Comparison of ENCODE assay signal across 29 cellular contexts in the genomic region with DNA sequence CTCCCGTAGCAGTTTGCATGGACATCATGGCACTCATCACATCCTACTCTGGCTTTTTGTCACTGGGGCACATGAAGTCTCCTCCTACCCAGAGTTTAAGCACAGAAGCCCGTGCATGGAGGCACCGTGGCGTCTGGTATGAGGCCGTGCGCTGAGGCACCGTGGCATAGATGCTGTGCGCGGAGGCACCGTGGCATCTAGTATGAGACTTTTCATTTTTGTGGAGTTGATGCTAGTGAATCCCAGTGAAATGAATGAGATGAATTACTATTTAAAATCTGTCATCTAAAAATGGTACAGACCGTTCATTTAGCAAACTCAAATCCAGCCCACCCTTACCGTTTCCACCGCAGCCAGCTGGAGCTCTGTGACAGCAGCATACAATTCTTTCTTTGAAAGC. TPM values are rescaled to one million over a fixed set of nuclear protein-coding genes. Genes with fewer than 3 reads are reported as not detected.
"Had no signal": no experiment of that assay in that cellular context is flagged by ENCODE, and none has a peak within 500 bp of the region (broad histone marks: within the 10 kb centered on the region; RNA-seq: fewer than 3 reads in every experiment).

No MANE protein-coding gene starts in this region.

- H3K27me3 ChIP-seq: upper lobe of left lung had no signal

- H3K9me3 Mint-ChIP-seq: endodermal cell; mesothelial cell of epicardium; naive B cell; natural killer cell treated with Interleukin-12 subunit alpha and Interleukin-12 subunit beta and Interleukin-15 and Interleukin-18, amount 100 ng/mL, for 72 hours; neural crest cell; stimulated activated memory B cell treated with anti-CD40 and anti-IgM and Interleukin-4, amounts not matched to agents 10 μg/mL and 1 μg/mL and 100 μg/mL, for 72 hours had no signal

- ATAC-seq: left lobe of liver; mucosa of descending colon; natural killer cell treated with Interleukin-12 subunit alpha and Interleukin-12 subunit beta and Interleukin-15 and Interleukin-18, amount 100 ng/mL, for 72 hours; right cardiac atrium; stimulated activated memory B cell treated with anti-CD40 and anti-IgM and Interleukin-4, amounts not matched to agents 10 μg/mL and 1 μg/mL and 100 μg/mL, for 72 hours; stimulated activated naive CD8-positive, alpha-beta T cell treated with anti-CD3 and anti-CD28 coated beads, Interleukin-15, Interleukin-2, amounts not matched to agents 100 U/mL and 50 U/mL, for 24 hours had no signal

- H3K9me3 ChIP-seq: esophagus squamous epithelium, mucosa of descending colon, prostate gland, spleen, thoracic aorta, tibial nerve, upper lobe of left lung had no signal

- H3K36me3 ChIP-seq: esophagus squamous epithelium, prostate gland, spleen, thoracic aorta, tibial nerve, upper lobe of left lung had no signal

- H3K27ac ChIP-seq: dorsolateral prefrontal cortex, esophagus squamous epithelium, prostate gland, skin epidermis, spleen, thoracic aorta, tibial nerve, upper lobe of left lung had no signal

- H3K27ac Mint-ChIP-seq: endodermal cell; mesothelial cell of epicardium; naive B cell; natural killer cell treated with Interleukin-12 subunit alpha and Interleukin-12 subunit beta and Interleukin-15 and Interleukin-18, amount 100 ng/mL, for 72 hours; stimulated activated memory B cell treated with anti-CD40 and anti-IgM and Interleukin-4, amounts not matched to agents 10 μg/mL and 1 μg/mL and 100 μg/mL, for 72 hours had no signal

- H3K36me3 Mint-ChIP-seq: mesothelial cell of epicardium; naive B cell; natural killer cell treated with Interleukin-12 subunit alpha and Interleukin-12 subunit beta and Interleukin-15 and Interleukin-18, amount 100 ng/mL, for 72 hours; stimulated activated memory B cell treated with anti-CD40 and anti-IgM and Interleukin-4, amounts not matched to agents 10 μg/mL and 1 μg/mL and 100 μg/mL, for 72 hours had no signal

- H3K4me1 ChIP-seq: esophagus squamous epithelium, prostate gland, spleen, tibial nerve, upper lobe of left lung had no signal

- H3K4me1 Mint-ChIP-seq: endodermal cell; mesothelial cell of epicardium; naive B cell; stimulated activated memory B cell treated with anti-CD40 and anti-IgM and Interleukin-4, amounts not matched to agents 10 μg/mL and 1 μg/mL and 100 μg/mL, for 72 hours had no signal

- H3K4me3 ChIP-seq: esophagus squamous epithelium, lung, mucosa of descending colon, prostate gland, skin epidermis, spleen, thoracic aorta, tibial nerve, upper lobe of left lung had no signal

- FAIRE-seq: colon, endothelial cell of umbilical vein, keratinocyte, urothelium cell line had no signal

- H3K4me3 Mint-ChIP-seq: endodermal cell; mesothelial cell of epicardium; naive B cell; natural killer cell treated with Interleukin-12 subunit alpha and Interleukin-12 subunit beta and Interleukin-15 and Interleukin-18, amount 100 ng/mL, for 72 hours; neural crest cell; stimulated activated memory B cell treated with anti-CD40 and anti-IgM and Interleukin-4, amounts not matched to agents 10 μg/mL and 1 μg/mL and 100 μg/mL, for 72 hours had no signal

- DNase-seq: dorsolateral prefrontal cortex; effector CD4-positive, alpha-beta T cell; endodermal cell; esophagus squamous epithelium; foreskin melanocyte; mesenchymal stem cell; mucosa of descending colon; naive B cell; right cardiac atrium; spleen; stimulated activated CD4-positive, alpha-beta T cell treated with anti-CD3 and anti-CD28 coated beads, Interleukin-4, amount 100 ng/mL, for 4 hours; stimulated activated naive CD8-positive, alpha-beta T cell treated with anti-CD3 and anti-CD28 coated beads, Interleukin-15, Interleukin-2, amounts not matched to agents 100 U/mL and 50 U/mL, for 24 hours had no signal

RNA-seq across cellular contexts. Expression of a gene that starts 11.4 kb away (rescaled TPM):
- total RNA-seq: endothelial cell of umbilical vein; left lobe of liver; liver; mucosa of descending colon; natural killer cell treated with Interleukin-12 subunit alpha and Interleukin-12 subunit beta and Interleukin-15 and Interleukin-18, amount 100 ng/mL, for 72 hours; osteoblast; right cardiac atrium; spleen; thoracic aorta; tibial nerve had no signal
- polyA plus RNA-seq: endothelial cell of umbilical vein, liver, right cardiac atrium, spleen had no signal
